In the genomic region with DNA sequence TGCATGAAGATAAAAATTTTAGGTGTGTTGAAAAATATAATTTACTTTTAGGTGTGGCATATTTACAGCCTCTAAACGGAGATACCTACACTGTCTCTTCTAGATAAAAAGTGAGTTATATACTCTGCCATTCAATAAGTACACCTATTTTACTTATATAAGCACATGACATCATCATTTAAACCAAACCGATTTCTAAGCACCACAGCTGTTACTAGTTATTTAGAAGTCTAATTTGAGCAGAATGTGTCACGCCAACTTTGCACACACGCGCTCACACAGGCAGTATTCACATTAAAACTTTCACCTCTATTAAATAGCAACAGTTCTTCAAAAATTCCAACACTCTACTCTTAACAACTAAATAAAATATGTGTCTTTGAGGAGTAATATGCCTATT, we compare ENCODE assay signal across 12 cellular contexts.
DNase-seq lines count a peak whose midpoint lies in the region; ATAC-seq lines count a peak whose summit lies in the region.
"Had no signal": no experiment of that assay in that cellular context is flagged by ENCODE, and none has a peak within 500 bp of the region (broad histone marks: within the 10 kb centered on the region; RNA-seq: fewer than 3 reads in every experiment).

No MANE protein-coding gene starts in this region.

- H3K27me3 ChIP-seq in SJCRH30 = no peaks in the 10 kb centered on the region
- H3K27me3 ChIP-seq: BLaER1 treated with 17β-estradiol and CSF1 and Interleukin-3, amounts not matched to agents 10 nM and 100 nM had no signal

- ATAC-seq in HG02884 (IDR thresholded peaks at IDR 0.05; ENCODE audit: unreplicated experiment) = no peak
- ATAC-seq: A549, GM23338 had no signal

- DNase-seq in EH (ENCODE audit: low read depth) (peak; percentile 7), SJCRH30 (peak in 1 of 2 experiments; percentile 27), myocyte (ENCODE audit: low read depth) (peak; percentile 5), T-helper 1 cell (no peak)
- DNase-seq in stimulated activated CD4-positive, alpha-beta T cell treated with anti-CD3 and anti-CD28 coated beads, Interleukin-1b, Interleukin-23, amount 100 ng/mL, for 48 hours = no peak
- DNase-seq: CD4-positive, CD25-positive, alpha-beta regulatory T cell; DMS53; H9 had no signal

- H3K4me3 ChIP-seq in SJCRH30 = no peak overlapping the region
- H3K4me3 ChIP-seq: A549; BLaER1 treated with 17β-estradiol and CSF1 and Interleukin-3, amounts not matched to agents 10 nM and 100 nM; GM23338 had no signal

- H3K36me3 ChIP-seq in SJCRH30 = no peaks in the 10 kb centered on the region
- H3K36me3 ChIP-seq: BLaER1 treated with 17β-estradiol and CSF1 and Interleukin-3, amounts not matched to agents 10 nM and 100 nM had no signal

- H3K4me1 ChIP-seq in SJCRH30 = peaks cover 7% of the 10 kb centered on the region
- H3K4me1 ChIP-seq: A549; BLaER1 treated with 17β-estradiol and CSF1 and Interleukin-3, amounts not matched to agents 10 nM and 100 nM had no signal

- H3K9me3 ChIP-seq in SJCRH30 (replicated peaks) = no peaks in the 10 kb centered on the region
- H3K9me3 ChIP-seq: A549; BLaER1 treated with 17β-estradiol and CSF1 and Interleukin-3, amounts not matched to agents 10 nM and 100 nM had no signal

- peak overlapping the region; percentile 31 for H3K27ac ChIP-seq in SJCRH30
- H3K27ac ChIP-seq: A549; BLaER1 treated with 17β-estradiol and CSF1 and Interleukin-3, amounts not matched to agents 10 nM and 100 nM had no signal

Comparison
In these comparisons a context has a peak if more than half of its experiments do, and no peak if none do; other contexts are left out.
1. DNase-seq: peak in EH (single experiment) and myocyte (single experiment); none in T-helper 1 cell (0 of 5) and stimulated activated CD4-positive, alpha-beta T cell treated with anti-CD3 and anti-CD28 coated beads, Interleukin-1b, Interleukin-23, amount 100 ng/mL, for 48 hours (single experiment).